2 cellular contexts compared by ENCODE assay signal in genomic region chr17:44348988-44349364, GRCh38.
TF ChIP-seq lines count a peak whose summit lies in the region.

No MANE protein-coding gene starts in this region.

TF ChIP-seq in WTC11, 78 proteins besides CTCF, POLR2A, EP300 and RAD21:
- TF ChIP-seq ZBTB21 (CRISPR knock-in tag; IDR thresholded peaks at IDR 0.05; ENCODE audit: borderline replicate concordance): no peak
- no peak for TF ChIP-seq FOXK1 (CRISPR knock-in tag; IDR thresholded peaks at IDR 0.05)
- TF ChIP-seq E2F4 (CRISPR knock-in tag; IDR thresholded peaks at IDR 0.05; ENCODE audit: borderline replicate concordance, low read depth): no peak
- TF ChIP-seq HMGA2 (CRISPR knock-in tag; IDR thresholded peaks at IDR 0.05): no peak
- no peak for TF ChIP-seq ARID4B (CRISPR knock-in tag; IDR thresholded peaks at IDR 0.05; ENCODE audit: borderline replicate concordance)
- no peak for TF ChIP-seq ATF2 (CRISPR knock-in tag; IDR thresholded peaks at IDR 0.05; ENCODE audit: borderline replicate concordance, low read depth)
- no peak for TF ChIP-seq FOXP4 (CRISPR knock-in tag; IDR thresholded peaks at IDR 0.05)
- no peak for TF ChIP-seq GTF2I (CRISPR knock-in tag; conservative IDR thresholded peaks at IDR 0.05)
- TF ChIP-seq ZNF532 (CRISPR knock-in tag; IDR thresholded peaks at IDR 0.05; ENCODE audit: borderline replicate concordance): no peak

TF ChIP-seq in SK-N-SH treated with all-trans-retinoic acid at 6 μM for 48 hours, 23 proteins besides CTCF, POLR2A, EP300 and RAD21:
- no peak for TF ChIP-seq PATZ1 (CRISPR knock-in tag; IDR thresholded peaks at IDR 0.05; ENCODE audit: borderline replicate concordance)
- no peak for TF ChIP-seq TSHZ2 (CRISPR knock-in tag; IDR thresholded peaks at IDR 0.05)
- no peak for TF ChIP-seq SNAI2 (CRISPR knock-in tag; IDR thresholded peaks at IDR 0.05)
- TF ChIP-seq BACH2 (CRISPR knock-in tag; IDR thresholded peaks at IDR 0.05; ENCODE audit: borderline replicate concordance): no peak
- TF ChIP-seq ESRRG (CRISPR knock-in tag; IDR thresholded peaks at IDR 0.05): no peak
- TF ChIP-seq ZNF8 (CRISPR knock-in tag; IDR thresholded peaks at IDR 0.05): no peak
- TF ChIP-seq ZNF70 (CRISPR knock-in tag; IDR thresholded peaks at IDR 0.05): no peak
- no peak for TF ChIP-seq TOX (CRISPR knock-in tag; IDR thresholded peaks at IDR 0.05; ENCODE audit: borderline replicate concordance)
- no peak for TF ChIP-seq OSR1 (CRISPR knock-in tag; IDR thresholded peaks at IDR 0.05)
- TF ChIP-seq TCF4 (CRISPR knock-in tag; IDR thresholded peaks at IDR 0.05; ENCODE audit: borderline replicate concordance): no peak
